8 cellular contexts compared by ENCODE assay signal in the genomic region with DNA sequence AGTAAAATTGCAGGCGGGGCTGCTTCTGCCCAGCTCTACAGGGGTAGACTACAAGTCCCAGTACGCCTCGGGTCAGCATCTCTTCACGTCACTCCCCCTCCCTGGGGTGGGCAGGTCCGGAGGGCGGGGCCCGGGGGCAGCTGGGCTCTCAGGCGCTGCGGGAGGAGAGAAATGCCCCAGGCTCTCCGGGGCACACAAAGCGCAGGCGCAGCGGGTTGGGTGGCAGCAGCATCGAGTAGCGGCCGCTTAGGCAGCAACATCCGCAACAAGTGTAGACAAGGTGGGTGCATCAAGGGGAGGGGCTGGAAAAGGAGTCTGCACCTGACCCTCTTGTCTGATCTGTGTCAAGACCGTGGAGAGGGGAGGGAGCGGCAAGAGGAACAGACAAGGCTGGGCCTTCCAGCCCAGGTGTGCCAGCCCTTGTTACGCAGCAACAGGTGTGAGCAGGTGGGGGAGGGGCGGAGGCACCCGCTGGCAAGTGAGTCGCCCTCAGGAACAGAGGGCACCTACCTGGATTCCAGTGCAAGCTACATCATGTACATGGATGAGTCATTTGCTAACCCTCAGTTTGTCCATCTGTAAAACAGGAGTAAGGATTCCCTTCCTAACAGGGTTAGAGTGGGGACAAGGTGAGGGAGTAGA. TPM values are rescaled to one million over a fixed set of nuclear protein-coding genes. Genes with fewer than 3 reads are reported as not detected.
A peak's percentile ranks its signal among the peaks of the same experiment; 100 is the strongest.
DNase-seq lines count a peak whose midpoint lies in the region; ATAC-seq and FAIRE-seq lines count a peak whose summit lies in the region.

No MANE protein-coding gene starts in this region.

- no peak for FAIRE-seq in frontal cortex (lab: Jason Lieb, UNC)

- peaks cover 0 to 34% (median 16%) of the 10 kb centered on the region in 4 donors for H3K4me1 Mint-ChIP-seq in CD4-positive, CD25-positive, alpha-beta regulatory T cell

- no peaks in the 10 kb centered on the region for H3K9me3 Mint-ChIP-seq in CD4-positive, CD25-positive, alpha-beta regulatory T cell

- H3K27me3 Mint-ChIP-seq in CD4-positive, CD25-positive, alpha-beta regulatory T cell: no peaks in the 10 kb centered on the region

- peak overlapping the region; percentile 43 to 92 (median 84) for H3K4me3 Mint-ChIP-seq in CD4-positive, CD25-positive, alpha-beta regulatory T cell

- no peaks in the 10 kb centered on the region for H3K9me3 ChIP-seq in CD4-positive, CD25-positive, alpha-beta regulatory T cell (ENCODE audit: control insufficient read depth in 2 of 2, low read length in 2 of 2)
- H3K9me3 ChIP-seq in subcutaneous abdominal adipose tissue (ENCODE audit: control insufficient read depth in 5 of 5, low read length in 5 of 5): no peaks in the 10 kb centered on the region

- DNase-seq in CD4-positive, CD25-positive, alpha-beta regulatory T cell: peak; percentile 86 to 95 (median 92)
- DNase-seq in LoVo (ENCODE audit: low spot score) (peak; percentile 59), SHP77 (lab: John Stamatoyannopoulos, UW) (peak; percentile 95 to 98), frontal cortex (ENCODE audit: low spot score in 2 of 2) (peak; percentile 78 to 93), nucleus accumbens (lab: John Stamatoyannopoulos, UW) (peak; percentile 60 to 98 (median 93))
- DNase-seq in activated naive CD4-positive, alpha-beta T cell (lab: John Stamatoyannopoulos, UW): peak; percentile 61 to 95 (median 80)

- peak overlapping the region; percentile 69 for H3K4me3 ChIP-seq in CD4-positive, CD25-positive, alpha-beta regulatory T cell (ENCODE audit: low read depth, low read length)
- H3K4me3 ChIP-seq in subcutaneous abdominal adipose tissue (ENCODE audit: low read depth in 1 of 5, low read length in 5 of 5): peak overlapping the region; percentile 25 to 53 (median 47)

- peak overlapping the region; percentile 91 to 97 (median 93) for H3K27ac Mint-ChIP-seq in CD4-positive, CD25-positive, alpha-beta regulatory T cell

- H3K27me3 ChIP-seq in CD4-positive, CD25-positive, alpha-beta regulatory T cell (ENCODE audit: control insufficient read depth, insufficient read depth, low read length): no peaks in the 10 kb centered on the region
- H3K27me3 ChIP-seq in subcutaneous abdominal adipose tissue (ENCODE audit: control insufficient read depth in 5 of 5, insufficient read depth in 4 of 5, low read length in 5 of 5): peaks cover 0 to 19% (median 18%) of the 10 kb centered on the region in 5 donors

- H3K9ac ChIP-seq in subcutaneous abdominal adipose tissue (ENCODE audit: low read length in 5 of 5): no peak overlapping the region

- H3K4me1 ChIP-seq in CD4-positive, CD25-positive, alpha-beta regulatory T cell (ENCODE audit: control insufficient read depth, insufficient read depth, low read length, poor library complexity, severe bottlenecking): peaks cover 14% of the 10 kb centered on the region
- peaks cover 0 to 17% (median 8%) of the 10 kb centered on the region in 5 donors for H3K4me1 ChIP-seq in subcutaneous abdominal adipose tissue (ENCODE audit: control insufficient read depth in 5 of 5, insufficient read depth in 5 of 5, low read length in 5 of 5)

- H3K36me3 Mint-ChIP-seq in CD4-positive, CD25-positive, alpha-beta regulatory T cell: peaks cover 8% of the 10 kb centered on the region

- peak overlapping the region; percentile 30 for H3K27ac ChIP-seq in CD4-positive, CD25-positive, alpha-beta regulatory T cell (ENCODE audit: insufficient read depth, low read length, poor library complexity, severe bottlenecking)
- no peak overlapping the region for H3K27ac ChIP-seq in subcutaneous abdominal adipose tissue (ENCODE audit: low read depth, low read length)

- H3K36me3 ChIP-seq in CD4-positive, CD25-positive, alpha-beta regulatory T cell (ENCODE audit: control insufficient read depth, insufficient read depth, low read length): peaks cover 3% of the 10 kb centered on the region
- H3K36me3 ChIP-seq in subcutaneous abdominal adipose tissue (ENCODE audit: control insufficient read depth in 5 of 5, insufficient read depth in 5 of 5, low read length in 5 of 5): no peaks in the 10 kb centered on the region

- peak; percentile 98 for ATAC-seq in CD4-positive, CD25-positive, alpha-beta regulatory T cell (ENCODE audit: low read depth in 2 of 2)
- ATAC-seq in GM21528 (IDR thresholded peaks at IDR 0.05; ENCODE audit: low FRiP score, unreplicated experiment): peak; percentile 71

RNA-seq across cellular contexts. Expression of gene PLEKHB1, which starts 1.2 kb away (rescaled TPM):
- total RNA-seq in CD4-positive, CD25-positive, alpha-beta regulatory T cell: 21.3 TPM
- polyA plus RNA-seq in CD4-positive, CD25-positive, alpha-beta regulatory T cell: 10 to 100 TPM; 48.5 to 88.0 (median 69.8) TPM
- total RNA-seq in frontal cortex: 5.3 TPM

RNA-seq across cellular contexts. Expression of gene FAM168A, which starts 49.7 kb away (rescaled TPM):
- 21.3 TPM for total RNA-seq in CD4-positive, CD25-positive, alpha-beta regulatory T cell
- 1 to 10 TPM; 1.5 to 3.5 (median 2.8) TPM for polyA plus RNA-seq in CD4-positive, CD25-positive, alpha-beta regulatory T cell
- total RNA-seq in frontal cortex: 51.4 TPM
